ENCODE assay signal across 8 cellular contexts in genomic region chr6:41785689-41786450, GRCh38. TPM values are rescaled to one million over a fixed set of nuclear protein-coding genes. Genes with fewer than 3 reads are reported as not detected.
A peak's percentile ranks its signal among the peaks of the same experiment; 100 is the strongest.
DNase-seq lines count a peak whose midpoint lies in the region; ATAC-seq lines count a peak whose summit lies in the region.

No MANE protein-coding gene starts in this region.

- POLR2A ChIA-PET in activated CD4-positive, alpha-beta memory T cell treated with anti-CD3 and anti-CD28 coated beads, Interleukin-2, amount 10 ng/mL, durations not matched to agents 7 days and 5 days (lab: Charles Lee) = interaction anchor here (0.5 to 5.6 kb wide), 12 partner anchors 8 to 618 kb away, joined by 3 to 117 read pairs (median 8); partner anchors contain the start of genes BYSL, MED20 and TAF8

- H3K9me3 Mint-ChIP-seq in activated CD4-positive, alpha-beta memory T cell treated with anti-CD3 and anti-CD28 coated beads, Interleukin-2, amount 10 ng/mL, durations not matched to agents 7 days and 5 days = no peaks in the 10 kb centered on the region

- H3K27ac Mint-ChIP-seq in activated CD4-positive, alpha-beta memory T cell treated with anti-CD3 and anti-CD28 coated beads, Interleukin-2, amount 10 ng/mL, durations not matched to agents 7 days and 5 days = peak overlapping the region; percentile 21

- no peaks in the 10 kb centered on the region for H3K27me3 ChIP-seq in ACC112 (ENCODE audit: insufficient read depth, low read length)

- DNase-seq in activated CD4-positive, alpha-beta memory T cell treated with anti-CD3 and anti-CD28 coated beads, Interleukin-2, amount 10 ng/mL, durations not matched to agents 7 days and 5 days = no peak
- DNase-seq in glomerular visceral epithelial cell (ENCODE audit: extremely low spot score) = peak; percentile 36
- DNase-seq in posterior cingulate gyrus = peak in 9 of 10 donors; percentile 23 to 92 (median 47)
- DNase-seq in kidney tubule cell (ENCODE audit: low spot score) = no peak

- H2AFZ ChIP-seq in ACC112 (ENCODE audit: low read length, unreplicated experiment) = peak overlapping the region; percentile 19

- H3K4me3 Mint-ChIP-seq in activated CD4-positive, alpha-beta memory T cell treated with anti-CD3 and anti-CD28 coated beads, Interleukin-2, amount 10 ng/mL, durations not matched to agents 7 days and 5 days = peak overlapping the region; percentile 82

- peak overlapping the region; percentile 94 for H3K4me3 ChIP-seq in ACC112 (ENCODE audit: low read depth, low read length)

- peaks cover 22% of the 10 kb centered on the region for H3K79me2 ChIP-seq in ACC112 (ENCODE audit: control insufficient read depth, insufficient read depth, low read length, unreplicated experiment)

- no peak overlapping the region for H3K27ac ChIP-seq in ACC112 (ENCODE audit: low read depth, low read length)

- H3K27me3 Mint-ChIP-seq in activated CD4-positive, alpha-beta memory T cell treated with anti-CD3 and anti-CD28 coated beads, Interleukin-2, amount 10 ng/mL, durations not matched to agents 7 days and 5 days = peaks cover 14% of the 10 kb centered on the region

- CTCF ChIA-PET in activated CD4-positive, alpha-beta memory T cell treated with anti-CD3 and anti-CD28 coated beads, Interleukin-2, amount 10 ng/mL, durations not matched to agents 7 days and 5 days (lab: Charles Lee) = interaction anchor here (0.6 to 13.2 kb wide), 21 partner anchors 8 to 1093 kb away, joined by 3 to 266 read pairs (median 6); partner anchors contain the start of genes BYSL, CCND3, MED20 and RPL7L1

- ATAC-seq in GM19372 (IDR thresholded peaks at IDR 0.05; ENCODE audit: low read depth, unreplicated experiment) (peak; percentile 0), HG03175 (IDR thresholded peaks at IDR 0.05; ENCODE audit: unreplicated experiment) (no peak), GM21737 (IDR thresholded peaks at IDR 0.05; ENCODE audit: unreplicated experiment) (no peak)

- peaks cover 28% of the 10 kb centered on the region for H3K4me1 Mint-ChIP-seq in activated CD4-positive, alpha-beta memory T cell treated with anti-CD3 and anti-CD28 coated beads, Interleukin-2, amount 10 ng/mL, durations not matched to agents 7 days and 5 days

- H3K36me3 ChIP-seq in ACC112 (ENCODE audit: insufficient read depth, low read length) = peaks cover 20% of the 10 kb centered on the region

- intact Hi-C loops in posterior cingulate gyrus (cut with DNase I) = loop anchor here (10.0 kb wide), 2 partner anchors 109 to 429 kb away; partner anchors contain the start of genes MRPS10 and USP49

- peaks cover 23% of the 10 kb centered on the region for H3K4me1 ChIP-seq in ACC112 (ENCODE audit: control insufficient read depth, insufficient read depth, low read length, unreplicated experiment)

- peaks cover 18% of the 10 kb centered on the region for H3K36me3 Mint-ChIP-seq in activated CD4-positive, alpha-beta memory T cell treated with anti-CD3 and anti-CD28 coated beads, Interleukin-2, amount 10 ng/mL, durations not matched to agents 7 days and 5 days (ENCODE audit: low read depth)

RNA-seq across cellular contexts. Expression of gene TOMM6, which starts 1.6 kb away (rescaled TPM):
- total RNA-seq in activated CD4-positive, alpha-beta memory T cell treated with anti-CD3 and anti-CD28 coated beads, Interleukin-2, amount 10 ng/mL, durations not matched to agents 7 days and 5 days = 100 to 1,000 TPM; 126 to 130 TPM

RNA-seq across cellular contexts. Expression of gene PRICKLE4, which starts 5.3 kb away (rescaled TPM):
- total RNA-seq in activated CD4-positive, alpha-beta memory T cell treated with anti-CD3 and anti-CD28 coated beads, Interleukin-2, amount 10 ng/mL, durations not matched to agents 7 days and 5 days = not detected

RNA-seq across cellular contexts. Expression of gene FRS3, which starts 6.2 kb away (rescaled TPM):
- total RNA-seq in activated CD4-positive, alpha-beta memory T cell treated with anti-CD3 and anti-CD28 coated beads, Interleukin-2, amount 10 ng/mL, durations not matched to agents 7 days and 5 days = 1 to 10 TPM; 4.0 to 4.2 TPM

RNA-seq across cellular contexts. Expression of gene PGC, which starts 38.7 kb away (rescaled TPM):
- not detected for total RNA-seq in activated CD4-positive, alpha-beta memory T cell treated with anti-CD3 and anti-CD28 coated beads, Interleukin-2, amount 10 ng/mL, durations not matched to agents 7 days and 5 days

RNA-seq across cellular contexts. Expression of gene TFEB, which starts 50.5 kb away (rescaled TPM):
- 10 to 100 TPM; 14.9 to 15.0 TPM for total RNA-seq in activated CD4-positive, alpha-beta memory T cell treated with anti-CD3 and anti-CD28 coated beads, Interleukin-2, amount 10 ng/mL, durations not matched to agents 7 days and 5 days

Comparison
In these comparisons a context has a peak if more than half of its experiments do, and no peak if none do; other contexts are left out.
1. DNase-seq: peak in glomerular visceral epithelial cell (single experiment) and posterior cingulate gyrus (9 of 10); none in activated CD4-positive, alpha-beta memory T cell treated with anti-CD3 and anti-CD28 coated beads, Interleukin-2, amount 10 ng/mL, durations not matched to agents 7 days and 5 days (single experiment) and kidney tubule cell (single experiment).